ENCODE assay signal across 6 cellular contexts in the genomic region with DNA sequence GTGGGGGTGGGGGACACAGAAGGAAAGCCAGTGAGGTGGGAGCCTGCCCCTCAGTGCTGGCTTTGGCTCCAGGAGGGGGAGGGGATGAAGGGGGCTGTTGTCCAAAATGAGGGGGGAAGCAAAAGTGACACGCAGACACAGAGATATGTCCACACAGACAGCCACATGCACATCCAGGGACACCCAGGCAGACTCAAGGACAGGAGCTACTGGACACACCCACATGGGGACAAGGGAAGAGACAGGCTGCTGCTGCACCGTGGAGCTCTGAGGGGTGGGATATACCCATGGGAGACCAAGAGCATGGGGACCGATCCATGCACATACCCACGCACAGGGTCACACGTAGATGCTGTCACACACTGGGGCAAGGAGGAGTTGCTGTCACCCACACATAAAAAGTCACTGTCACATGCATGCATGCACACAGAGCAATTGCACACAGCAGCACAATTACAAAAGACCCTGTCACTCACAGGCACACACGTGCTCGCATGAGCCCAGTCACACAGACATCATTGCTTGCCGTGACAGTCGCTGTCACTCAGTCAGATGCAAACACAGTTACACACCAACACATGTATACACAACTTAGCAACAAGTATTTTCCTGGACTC. TPM values are rescaled to one million over a fixed set of nuclear protein-coding genes. Genes with fewer than 3 reads are reported as not detected.
A peak's percentile ranks its signal among the peaks of the same experiment; 100 is the strongest.
DNase-seq lines count a peak whose midpoint lies in the region; ATAC-seq and TF ChIP-seq lines count a peak whose summit lies in the region.

No MANE protein-coding gene starts in this region.

- 0 out of 2 replicates have a peak overlapping the region, but pooled peaks have one; percentile 89 for H2AFZ ChIP-seq in DND-41 (ENCODE audit: low read depth, low read length)

- H3K79me2 ChIP-seq in DND-41 (ENCODE audit: insufficient read depth, low read length): peaks cover 47% of the 10 kb centered on the region

- H3K27me3 ChIP-seq in DND-41 (ENCODE audit: insufficient read depth, low read length, poor library complexity) (no peaks in the 10 kb centered on the region), lung (ENCODE audit: control insufficient read depth, insufficient read depth) (no peaks in the 10 kb centered on the region)

- ATAC-seq in DND-41 (ENCODE audit: insufficient read depth, low read depth) (no peak), lung (ENCODE audit: insufficient read depth, low FRiP score) (no peak), GM21529 (IDR thresholded peaks at IDR 0.05; ENCODE audit: unreplicated experiment) (no peak)

- no peak for TF ChIP-seq CTCF in DND-41 (IDR thresholded peaks at IDR 0.05; ENCODE audit: borderline replicate concordance, extremely low read depth, low read length, poor library complexity, severe bottlenecking)
- TF ChIP-seq CTCF in lung (IDR thresholded peaks at IDR 0.05; ENCODE audit: control extremely low read depth, extremely low read depth): no peak

- H3K36me3 ChIP-seq in DND-41 (ENCODE audit: insufficient read depth, low read length) (no peaks in the 10 kb centered on the region; the same call in 1 of the 2 replicates), lung (ENCODE audit: control insufficient read depth in 2 of 2, insufficient read depth in 2 of 2, low read length in 2 of 2) (no peaks in the 10 kb centered on the region)

- WGBS in lung, 2 donors: 11 to 26% methylated on average over 9 of the region's 9 CpGs

- H3K4me2 ChIP-seq in DND-41 (ENCODE audit: insufficient read depth, low read length): peak overlapping the region; percentile 95

- H3K4me1 ChIP-seq in DND-41 (ENCODE audit: insufficient read depth, low read length): peaks cover 56% of the 10 kb centered on the region
- H3K4me1 ChIP-seq in lung (ENCODE audit: control insufficient read depth in 2 of 2, insufficient read depth in 2 of 2, low read length in 2 of 2): peaks cover 17 to 27% of the 10 kb centered on the region in 2 donors

- H3K9me3 ChIP-seq in DND-41 (ENCODE audit: insufficient read depth, low read length, severe bottlenecking): no peaks in the 10 kb centered on the region
- H3K9me3 ChIP-seq in lung (ENCODE audit: control insufficient read depth in 2 of 2, insufficient read depth in 1 of 2, low read length in 1 of 2): no peaks in the 10 kb centered on the region

- peak overlapping the region; percentile 75; the same call in 1 of the 2 replicates for H3K27ac ChIP-seq in DND-41 (ENCODE audit: low read length)
- H3K27ac ChIP-seq in lung (ENCODE audit: low read depth in 1 of 2, low read length in 1 of 2): peak overlapping the region; percentile 94 to 97

- H4K20me1 ChIP-seq in DND-41 (ENCODE audit: insufficient read depth, low read length): no peaks in the 10 kb centered on the region

- H3K4me3 ChIP-seq in DND-41 (ENCODE audit: low read depth in 1 of 2, low read length in 2 of 2) (peak overlapping the region; percentile 91 to 96; a peak in 3 of 4 replicates), lung (peak overlapping the region; percentile 86)

- no peak for DNase-seq in DND-41
- peak; percentile 33 for DNase-seq in activated naive CD4-positive, alpha-beta T cell treated with anti-CD3 and anti-CD28 coated beads, Interleukin-2, amount 50 U/mL, for 16 hours
- no peak for DNase-seq in lung (ENCODE audit: low spot score)
- DNase-seq in T1000 (lab: John Stamatoyannopoulos, UW): no peak
- DNase-seq in MV-4-11 (lab: John Stamatoyannopoulos, UW): no peak

- H3K9ac ChIP-seq in DND-41 (ENCODE audit: low read depth, low read length): peak overlapping the region; percentile 88

RNA-seq across cellular contexts. Expression of a gene that starts 1.3 kb away (rescaled TPM):
- 10 to 100 TPM; 41.3 to 55.9 TPM for total RNA-seq in lung
- polyA plus RNA-seq in lung: 10 to 100 TPM; 28.5 to 33.6 TPM

RNA-seq across cellular contexts. Expression of a gene that starts 9.8 kb away (rescaled TPM):
- 10 to 100 TPM; 69.9 to 82.3 TPM for total RNA-seq in lung
- 100 to 1,000 TPM in 1 of 2 donors, 10 to 100 TPM in 1; 48.2 to 149 TPM for polyA plus RNA-seq in lung

RNA-seq across cellular contexts. Expression of a gene that starts 36.4 kb away (rescaled TPM):
- 10 to 100 TPM in 1 of 2 donors, 1 to 10 TPM in 1; 3.2 to 19.4 TPM for total RNA-seq in lung
- polyA plus RNA-seq in lung: 10 to 100 TPM in 1 of 2 donors, 1 to 10 TPM in 1; 8.7 to 19.6 TPM

RNA-seq across cellular contexts. Expression of a gene that starts 48.8 kb away (rescaled TPM):
- total RNA-seq in lung: 1 to 10 TPM; 1.7 to 2.9 TPM
- polyA plus RNA-seq in lung: 100 to 1,000 TPM in 1 of 2 donors, 1 to 10 TPM in 1; 7.8 to 317 TPM

RNA-seq across cellular contexts. Expression of a gene that starts 57.7 kb away (rescaled TPM):
- 100 to 1,000 TPM in 1 of 2 donors, 10 to 100 TPM in 1; 84.8 to 111 TPM for total RNA-seq in lung
- 10 to 100 TPM; 73.2 to 84.6 TPM for polyA plus RNA-seq in lung
